Comparison of ENCODE assay signal across 11 cellular contexts in the genomic region with DNA sequence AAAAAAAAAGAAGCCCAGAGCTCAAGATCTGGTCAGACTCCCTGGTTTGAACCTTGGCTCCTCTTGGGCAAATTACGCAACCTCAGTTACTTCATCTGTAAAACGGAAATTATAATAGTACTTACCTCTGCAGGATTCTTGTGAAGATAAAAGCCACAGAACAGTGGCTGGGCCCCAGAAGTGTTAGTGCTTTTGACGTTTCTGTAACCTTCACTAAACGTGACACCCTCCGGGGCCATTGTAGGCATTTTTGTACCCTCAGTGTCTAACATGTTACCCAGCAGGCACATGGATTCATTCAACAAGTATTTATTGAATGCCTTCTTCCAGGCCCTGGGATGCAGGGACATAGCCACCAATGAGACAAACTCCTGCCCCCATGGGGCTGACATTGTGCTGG. TPM values are rescaled to one million over a fixed set of nuclear protein-coding genes. Genes with fewer than 3 reads are reported as not detected.
DNase-seq lines count a peak whose midpoint lies in the region; ATAC-seq, FAIRE-seq and TF ChIP-seq lines count a peak whose summit lies in the region.
"Had no signal": no experiment of that assay in that cellular context is flagged by ENCODE, and none has a peak within 500 bp of the region (broad histone marks: within the 10 kb centered on the region; RNA-seq: fewer than 3 reads in every experiment).

No MANE protein-coding gene starts in this region.

- FAIRE-seq in K562 (lab: Jason Lieb, UNC) = no peak

- peak; percentile 17 for DNase-seq in DND-41
- peak; percentile 38 for DNase-seq in T-helper 9 cell
- DNase-seq in K562 (ENCODE audit: extremely low read depth in 1 of 4, low spot score in 3 of 4) = no peak
- DNase-seq in natural killer cell = peak; percentile 63
- DNase-seq in GM10266 (ENCODE audit: extremely low spot score) = no peak
- no peak for DNase-seq in GM23338 (ENCODE audit: low spot score)
- DNase-seq in NCI-H2196 treated with DMSO at 0.1 percent for 48 hours (lab: John Stamatoyannopoulos, UW; ENCODE audit: unreplicated experiment) = no peak
- DNase-seq: DMS153, RPMI8226 had no signal

- H3K36me3 ChIP-seq in DND-41 (ENCODE audit: insufficient read depth, low read length) = no peaks in the 10 kb centered on the region
- H3K36me3 ChIP-seq in K562 (ENCODE audit: control insufficient read depth, insufficient read depth, low read length) = no peaks in the 10 kb centered on the region
- H3K36me3 ChIP-seq in GM23338 (ENCODE audit: insufficient read depth) = no peaks in the 10 kb centered on the region
- H3K36me3 ChIP-seq: breast epithelium had no signal

- peak overlapping the region; percentile 90 to 95 for H3K27ac Mint-ChIP-seq in natural killer cell
- H3K27ac Mint-ChIP-seq in GM23338 = no peak overlapping the region

- 0 out of 2 replicates have a peak, but pooled peaks cover 2% of the 10 kb centered on the region for H3F3A ChIP-seq in GM23338 (replicated peaks; ENCODE audit: low read depth)

- TF ChIP-seq RAD21 in K562 (CRISPR knock-in tag; conservative IDR thresholded peaks at IDR 0.05 in 1 of 2, IDR thresholded peaks at IDR 0.05 in 1 of 2) = no peak

- TF ChIP-seq POLR2A in K562 (conservative IDR thresholded peaks at IDR 0.05) = no peak

- TF ChIP-seq CTCF in DND-41 (IDR thresholded peaks at IDR 0.05; ENCODE audit: borderline replicate concordance, extremely low read depth, low read length, poor library complexity, severe bottlenecking) (no peak), K562 (IDR thresholded peaks at IDR 0.05 in 2 of 3, conservative IDR thresholded peaks at IDR 0.05 in 1 of 3; ENCODE audit: insufficient read depth in 2 of 3, low read depth in 1 of 3, low read length in 3 of 3) (no peak), natural killer cell (IDR thresholded peaks at IDR 0.05) (no peak), GM10266 (IDR thresholded peaks at IDR 0.05; ENCODE audit: control insufficient read depth, insufficient read depth, low read depth, missing control alignments) (no peak), GM23338 (conservative IDR thresholded peaks at IDR 0.05; ENCODE audit: low read depth in 2 of 2) (no peak)

- no peaks in the 10 kb centered on the region for H3K9me2 ChIP-seq in GM23338 (ENCODE audit: insufficient read depth)

- H3K4me1 Mint-ChIP-seq in natural killer cell (peaks cover 68 to 78% of the 10 kb centered on the region in 2 donors), GM23338 (peaks cover 13% of the 10 kb centered on the region)

- H2AFZ ChIP-seq in DND-41 (ENCODE audit: low read depth, low read length) (no peak overlapping the region), K562 (ENCODE audit: low read depth, low read length) (no peak overlapping the region), GM23338 (no peak overlapping the region)

- 0 out of 2 replicates have a peak, but pooled peaks cover 3% of the 10 kb centered on the region for H3K79me2 ChIP-seq in DND-41 (ENCODE audit: insufficient read depth, low read length)
- H3K79me2 ChIP-seq in K562 (ENCODE audit: control insufficient read depth, insufficient read depth, low read length) = no peaks in the 10 kb centered on the region
- H3K79me2 ChIP-seq in GM23338 (replicated peaks; ENCODE audit: insufficient read depth) = peaks cover 88% of the 10 kb centered on the region

- in situ Hi-C loops in K562 (cut with MboI) = no loop called here

- H3K4me3 ChIP-seq in DND-41 (ENCODE audit: low read depth in 1 of 2, low read length in 2 of 2) (no peak overlapping the region), K562 (no peak overlapping the region), GM23338 (no peak overlapping the region)
- H3K4me3 ChIP-seq: breast epithelium had no signal

- POLR2A ChIA-PET in K562 (lab: Yijun Ruan, JAX) = no interaction called here

- H3K9me3 ChIP-seq in DND-41 (ENCODE audit: insufficient read depth, low read length, severe bottlenecking) (no peaks in the 10 kb centered on the region), K562 (replicated peaks; ENCODE audit: control insufficient read depth, insufficient read depth, low read depth, low read length) (no peaks in the 10 kb centered on the region)
- H3K9me3 ChIP-seq: breast epithelium had no signal

- no peak overlapping the region for H3K4me2 ChIP-seq in DND-41 (ENCODE audit: insufficient read depth, low read length)
- no peak overlapping the region for H3K4me2 ChIP-seq in K562 (ENCODE audit: insufficient read depth, low read length)
- H3K4me2 ChIP-seq in GM23338 = no peak overlapping the region

- H3K27me3 ChIP-seq in DND-41 (ENCODE audit: insufficient read depth, low read length, poor library complexity) (no peaks in the 10 kb centered on the region), K562 (ENCODE audit: control insufficient read depth in 2 of 2, insufficient read depth in 2 of 2, low read length in 2 of 2) (peaks cover 3 to 29% of the 10 kb centered on the region in 2 experiments; a peak in 4 of 5 replicates), GM23338 (ENCODE audit: insufficient read depth) (no peaks in the 10 kb centered on the region)
- H3K27me3 ChIP-seq: breast epithelium had no signal

- TF ChIP-seq EP300 in K562 (IDR thresholded peaks at IDR 0.05; ENCODE audit: low read length) = no peak

- no peaks in the 10 kb centered on the region for H3K27me3 Mint-ChIP-seq in natural killer cell (ENCODE audit: low read depth in 2 of 2)
- peaks cover 8% of the 10 kb centered on the region for H3K27me3 Mint-ChIP-seq in GM23338 (ENCODE audit: insufficient read depth, low read depth, poor library complexity)

- peak overlapping the region; percentile 70 for H3K4me3 Mint-ChIP-seq in natural killer cell
- H3K4me3 Mint-ChIP-seq in GM23338 = no peak overlapping the region

- 3% methylated on average over 5 of the region's 5 CpGs for WGBS in K562 (ENCODE audit: insufficient coverage, low coverage, missing lambda C conversion rate)

- BruUV-seq in K562 (replicated peaks; lab: Mats Ljungman, UMichigan) = no TSS peak

- no peaks in the 10 kb centered on the region for H3K9me3 Mint-ChIP-seq in natural killer cell
- H3K9me3 Mint-ChIP-seq in GM23338 = no peaks in the 10 kb centered on the region; the same call in 2 of the 3 replicates

- ATAC-seq in DND-41 (ENCODE audit: insufficient read depth, low read depth) = peak; percentile 48; the same call in 2 of the 3 replicates
- ATAC-seq in K562 = no peak
- ATAC-seq in natural killer cell = peak; percentile 63 to 87 (median 82)
- ATAC-seq in GM23338 = no peak
- no peak for ATAC-seq in GM18498 (IDR thresholded peaks at IDR 0.05; ENCODE audit: unreplicated experiment)

- H3K4me1 ChIP-seq in DND-41 (ENCODE audit: insufficient read depth, low read length) = peaks cover 14% of the 10 kb centered on the region
- H3K4me1 ChIP-seq in K562 (replicated peaks in 1 of 2; ENCODE audit: control insufficient read depth in 2 of 2, insufficient read depth in 2 of 2, low read length in 2 of 2) = peaks cover 6 to 9% of the 10 kb centered on the region in 2 experiments
- peaks cover 19% of the 10 kb centered on the region for H3K4me1 ChIP-seq in GM23338 (ENCODE audit: insufficient read depth)
- H3K4me1 ChIP-seq: breast epithelium had no signal

- H4K20me1 ChIP-seq in DND-41 (ENCODE audit: insufficient read depth, low read length) = no peaks in the 10 kb centered on the region
- no peaks in the 10 kb centered on the region for H4K20me1 ChIP-seq in K562 (replicated peaks; ENCODE audit: control insufficient read depth, insufficient read depth, low read length)
- H4K20me1 ChIP-seq in GM23338 (replicated peaks; ENCODE audit: insufficient read depth) = 0 out of 2 replicates have a peak, but pooled peaks cover 10% of the 10 kb centered on the region

- no peak overlapping the region for H3K27ac ChIP-seq in DND-41 (ENCODE audit: low read length)
- H3K27ac ChIP-seq in K562 (ENCODE audit: extremely low read depth, low read depth, low read length) = no peak overlapping the region
- H3K27ac ChIP-seq in GM23338 (ENCODE audit: low read depth) = no peak overlapping the region

- no peak overlapping the region for H3K9ac ChIP-seq in DND-41 (ENCODE audit: low read depth, low read length)
- no peak overlapping the region for H3K9ac ChIP-seq in K562 (ENCODE audit: insufficient read depth in 1 of 2, low read depth in 2 of 2, low read length in 2 of 2)

- no peaks in the 10 kb centered on the region for H3K9me1 ChIP-seq in K562 (ENCODE audit: control insufficient read depth, insufficient read depth, low read length)

- CTCF ChIA-PET in K562 (lab: Yijun Ruan, JAX; ENCODE audit: low intra/inter-chr PET ratio) = no interaction called here

- no peaks in the 10 kb centered on the region for H3K36me3 Mint-ChIP-seq in natural killer cell
- H3K36me3 Mint-ChIP-seq in GM23338 (ENCODE audit: low read depth) = no peaks in the 10 kb centered on the region; the same call in 2 of the 3 replicates

- intact Hi-C loops in K562 (cut with micrococcal nuclease) (no loop called here), natural killer cell (cut with micrococcal nuclease) (loop anchor here (1.0 to 2.0 kb wide), 6 partner anchors 13 to 56 kb away; no protein-coding TSS in a partner anchor)

RNA-seq across cellular contexts. Expression of a gene that starts 58.0 kb away (rescaled TPM):
- total RNA-seq in K562 (2011; cell fraction: chromatin; rRNA removed; ENCODE audit: low replicate concordance) = 2.3 and 5.3 TPM in 2 replicates
- 0.53 and 1.2 TPM in 2 replicates for total RNA-seq in K562 (2011; cell fraction: nucleolus; rRNA removed)
- 1.8 TPM in 2 replicates for total RNA-seq in K562 (2011; cell fraction: nucleoplasm; rRNA removed)
- total RNA-seq in K562 (2014; rRNA removed) (0.37 and 0.82 TPM in 2 replicates), K562 (2014; rRNA removed; fragmentation: Illumina TruSeq; extraction: Trizol) (0.70 and 0.80 TPM in 2 replicates), K562 (2015; rRNA removed; fragmentation: Illumina TruSeq; extraction: Trizol) (0.25 and 0.53 TPM in 2 replicates), K562 (2021) (0.85 and 1.1 TPM in 2 replicates), natural killer cell (100 to 1,000 TPM; 150 to 185 (median 169) TPM)
- polyA plus RNA-seq in K562 (2011; rRNA removed) (0.65 and 0.76 TPM in 2 replicates), K562 (2014; fragmentation: Illumina TruSeq; extraction: Trizol) (0.83 and 1.0 TPM in 2 replicates), K562 (2014; fragmentation: Nextera tagmentation; extraction: Ambion mirVana) (under 1 TPM; 0.11 to 0.45 TPM), K562 (2014; rRNA removed) (0.37 and 0.49 TPM in 2 replicates), GM23338 (2016; fragmentation: Nextera tagmentation; extraction: Ambion mirVana) (21.6 and 23.0 TPM in 2 replicates)
- polyA plus RNA-seq in K562 (2011; cell fraction: cytosol; rRNA removed) = 0.21 and 0.65 TPM in 2 replicates
- 0.30 and 0.56 TPM in 2 replicates for polyA plus RNA-seq in K562 (2011; cell fraction: nucleus; rRNA removed)
- polyA plus RNA-seq in K562 (2012) = 0.56 and 0.58 TPM in 2 replicates
- polyA minus RNA-seq in K562 (2011; rRNA and poly(A)+ RNA removed) = 1.3 and 2.2 TPM in 2 replicates
- 0.48 TPM in 1 of 2 replicates, not detected in the other for polyA minus RNA-seq in K562 (2011; cell fraction: cytosol; rRNA and poly(A)+ RNA removed)
- 0.56 and 0.67 TPM in 2 replicates for polyA minus RNA-seq in K562 (2011; cell fraction: nucleus; rRNA and poly(A)+ RNA removed)
- 22.8 and 32.6 TPM in 2 replicates for total RNA-seq in GM23338 (2014; rRNA removed; shearing (Covaris generic))

Comparison
In these comparisons a context has a peak if more than half of its experiments do, and no peak if none do; other contexts are left out.
1. ATAC-seq: peak in DND-41 (single experiment) and natural killer cell (3 of 3); none in K562 (single experiment), GM23338 (single experiment) and GM18498 (single experiment).
2. DNase-seq: peak in DND-41 (single experiment), T-helper 9 cell (single experiment) and natural killer cell (single experiment); none in K562 (0 of 4), GM10266 (single experiment), GM23338 (single experiment) and NCI-H2196 treated with DMSO at 0.1 percent for 48 hours (single experiment).